In genomic region chr19:49847731-49848696, GRCh38 we compare ENCODE assay signal across 11 cellular contexts. TPM values are rescaled to one million over a fixed set of nuclear protein-coding genes. Genes with fewer than 3 reads are reported as not detected.
DNase-seq lines count a peak whose midpoint lies in the region; FAIRE-seq and TF ChIP-seq lines count a peak whose summit lies in the region.
"Had no signal": no experiment of that assay in that cellular context is flagged by ENCODE, and none has a peak within 500 bp of the region (broad histone marks: within the 10 kb centered on the region; RNA-seq: fewer than 3 reads in every experiment).

No MANE protein-coding gene starts in this region.

- H3K27ac Mint-ChIP-seq in activated naive CD4-positive, alpha-beta T cell treated with anti-CD3 and anti-CD28 coated beads, Interleukin-2, amount 10 ng/mL, durations not matched to agents 7 days and 5 days = peak overlapping the region; percentile 0
- H3K27ac Mint-ChIP-seq in type B pancreatic cell = no peak overlapping the region
- H3K27ac Mint-ChIP-seq in Caco-2 (ENCODE audit: unreplicated experiment) = no peak overlapping the region

- dilution Hi-C loops in endothelial cell of umbilical vein (cut with MboI; ENCODE audit: extremely low pct_ligation_motif_present, low sequenced_read_pairs) = no loop called here

- peaks cover 3% of the 10 kb centered on the region for H3K9me3 Mint-ChIP-seq in activated naive CD4-positive, alpha-beta T cell treated with anti-CD3 and anti-CD28 coated beads, Interleukin-2, amount 10 ng/mL, durations not matched to agents 7 days and 5 days
- H3K9me3 Mint-ChIP-seq in type B pancreatic cell = peaks cover 3% of the 10 kb centered on the region
- peaks cover 16% of the 10 kb centered on the region for H3K9me3 Mint-ChIP-seq in Caco-2 (ENCODE audit: unreplicated experiment)

- TF ChIP-seq CTCF in RWPE1 (conservative IDR thresholded peaks at IDR 0.05; ENCODE audit: low read depth) (no peak), endothelial cell of umbilical vein (IDR thresholded peaks at IDR 0.05; ENCODE audit: extremely low read depth in 1 of 2, insufficient read depth in 1 of 2, low read depth in 1 of 2, low read length in 2 of 2) (no peak), type B pancreatic cell (conservative IDR thresholded peaks at IDR 0.05) (no peak), GM13976 (IDR thresholded peaks at IDR 0.05; ENCODE audit: borderline replicate concordance, control extremely low read depth, extremely low read depth, insufficient read depth, missing control alignments) (no peak), Caco-2 (IDR thresholded peaks at IDR 0.05; ENCODE audit: insufficient read depth in 1 of 2, low read depth in 1 of 2, low read length in 1 of 2, severe bottlenecking in 1 of 2, unreplicated experiment in 1 of 2) (no peak)

- peak overlapping the region; percentile 60 for H3K4me3 Mint-ChIP-seq in activated naive CD4-positive, alpha-beta T cell treated with anti-CD3 and anti-CD28 coated beads, Interleukin-2, amount 10 ng/mL, durations not matched to agents 7 days and 5 days
- peak overlapping the region; percentile 34 for H3K4me3 Mint-ChIP-seq in type B pancreatic cell
- H3K4me3 Mint-ChIP-seq in Caco-2 (ENCODE audit: unreplicated experiment) = no peak overlapping the region

- H3K27me3 Mint-ChIP-seq in activated naive CD4-positive, alpha-beta T cell treated with anti-CD3 and anti-CD28 coated beads, Interleukin-2, amount 10 ng/mL, durations not matched to agents 7 days and 5 days = peaks cover 17% of the 10 kb centered on the region
- H3K27me3 Mint-ChIP-seq in type B pancreatic cell = no peaks in the 10 kb centered on the region
- no peaks in the 10 kb centered on the region for H3K27me3 Mint-ChIP-seq in Caco-2 (ENCODE audit: insufficient read depth, unreplicated experiment)

- peaks cover 13% of the 10 kb centered on the region for H3K79me2 ChIP-seq in endothelial cell of umbilical vein (ENCODE audit: control insufficient read depth, insufficient read depth, low read length)

- in situ Hi-C loops in GM13976 (cut with MboI; ENCODE audit: low sequenced_read_pairs, unreplicated experiment) = no loop called here

- CTCF ChIA-PET in activated naive CD4-positive, alpha-beta T cell treated with anti-CD3 and anti-CD28 coated beads, Interleukin-2, amount 10 ng/mL, durations not matched to agents 7 days and 5 days (lab: Charles Lee) = interaction anchor here (1.2 kb wide), 2 partner anchors 71 to 130 kb away, joined by 3 to 4 read pairs; no protein-coding TSS in a partner anchor
- CTCF ChIA-PET in RWPE1 (lab: Yijun Ruan, JAX) (interaction anchor here (0.7 kb wide), 1 partner anchor 349 kb away, joined by 4 read pairs; no protein-coding TSS in a partner anchor), endothelial cell of umbilical vein (lab: Charles Lee) (interaction anchor here (0.8 to 1.5 kb wide), 2 partner anchors 35 to 43 kb away, joined by 3 to 5 read pairs; partner anchors contain the start of gene FUZ), Caco-2 (lab: Charles Lee) (interaction anchor here (0.6 kb wide), 1 partner anchor 40 kb away, joined by 3 read pairs; no protein-coding TSS in a partner anchor)

- H3K36me3 Mint-ChIP-seq in activated naive CD4-positive, alpha-beta T cell treated with anti-CD3 and anti-CD28 coated beads, Interleukin-2, amount 10 ng/mL, durations not matched to agents 7 days and 5 days = peaks cover 10% of the 10 kb centered on the region
- peaks cover 21% of the 10 kb centered on the region for H3K36me3 Mint-ChIP-seq in type B pancreatic cell
- H3K36me3 Mint-ChIP-seq in Caco-2 (ENCODE audit: insufficient read depth, unreplicated experiment) = peaks cover 50% of the 10 kb centered on the region

- H3K4me1 ChIP-seq in endothelial cell of umbilical vein (ENCODE audit: control insufficient read depth, extremely low read depth, insufficient read depth, low read length) (peaks cover 19% of the 10 kb centered on the region), Caco-2 (peaks cover 14% of the 10 kb centered on the region)

- H3K9me1 ChIP-seq in endothelial cell of umbilical vein (replicated peaks; ENCODE audit: control insufficient read depth, extremely low read depth, insufficient read depth, low read length) = no peaks in the 10 kb centered on the region

- H3K36me3 ChIP-seq in endothelial cell of umbilical vein (ENCODE audit: control insufficient read depth in 2 of 2, extremely low read depth in 1 of 2, insufficient read depth in 2 of 2, low read length in 2 of 2) (no peaks in the 10 kb centered on the region), Caco-2 (ENCODE audit: control insufficient read depth, insufficient read depth, low read length) (no peaks in the 10 kb centered on the region)

- DNase-seq in activated naive CD4-positive, alpha-beta T cell treated with anti-CD3 and anti-CD28 coated beads, Interleukin-2, amount 10 ng/mL, durations not matched to agents 7 days and 5 days = peak; percentile 38
- DNase-seq in activated naive CD4-positive, alpha-beta T cell treated with anti-CD3 and anti-CD28 coated beads, Interleukin-2, amount 50 U/mL, for 16 hours = no peak
- peak; percentile 60 for DNase-seq in RWPE1 (ENCODE audit: low spot score)
- no peak for DNase-seq in endothelial cell of umbilical vein (ENCODE audit: low read depth, low spot score)
- DNase-seq in type B pancreatic cell (ENCODE audit: extremely low spot score, unreplicated experiment) = no peak
- DNase-seq in GM13976 (ENCODE audit: low spot score) = no peak
- no peak for DNase-seq in Caco-2
- no peak for DNase-seq in NCI-H146 (lab: John Stamatoyannopoulos, UW)
- DNase-seq: amygdala, mesendoderm had no signal

- H3K27ac ChIP-seq in RWPE1 (peak overlapping the region; percentile 79), endothelial cell of umbilical vein (ENCODE audit: insufficient read depth, low read depth, low read length) (no peak overlapping the region)

- H3K9ac ChIP-seq in endothelial cell of umbilical vein (replicated peaks; ENCODE audit: extremely low read depth, insufficient read depth, low read length) = no peak overlapping the region

- no peak overlapping the region for H3K4me2 ChIP-seq in endothelial cell of umbilical vein (ENCODE audit: insufficient read depth, low read length)

- H3K4me1 Mint-ChIP-seq in activated naive CD4-positive, alpha-beta T cell treated with anti-CD3 and anti-CD28 coated beads, Interleukin-2, amount 10 ng/mL, durations not matched to agents 7 days and 5 days = peaks cover 38% of the 10 kb centered on the region
- H3K4me1 Mint-ChIP-seq in type B pancreatic cell (ENCODE audit: unreplicated experiment) = peaks cover 13% of the 10 kb centered on the region
- H3K4me1 Mint-ChIP-seq in Caco-2 (ENCODE audit: low read depth, unreplicated experiment) = peaks cover 17% of the 10 kb centered on the region

- TF ChIP-seq POLR2A in endothelial cell of umbilical vein (IDR thresholded peaks at IDR 0.05; ENCODE audit: low read depth, low read length) = no peak

- H3K9me3 ChIP-seq in endothelial cell of umbilical vein (replicated peaks; ENCODE audit: control insufficient read depth, insufficient read depth, low read length) = no peaks in the 10 kb centered on the region
- H3K9me3 ChIP-seq in Caco-2 = no peaks in the 10 kb centered on the region

- H2AFZ ChIP-seq in endothelial cell of umbilical vein (ENCODE audit: low read depth, low read length) = no peak overlapping the region

- no peak overlapping the region for H3K4me3 ChIP-seq in endothelial cell of umbilical vein (replicated peaks in 1 of 3; ENCODE audit: insufficient read depth in 1 of 3, low read depth in 1 of 3, low read length in 3 of 3)
- H3K4me3 ChIP-seq in Caco-2 (ENCODE audit: low read depth, low read length) = no peak overlapping the region

- intact Hi-C loops in endothelial cell of umbilical vein (cut with micrococcal nuclease) (no loop called here), Caco-2 (cut with micrococcal nuclease; ENCODE audit: unreplicated experiment) (no loop called here)

- H4K20me1 ChIP-seq in endothelial cell of umbilical vein (replicated peaks; ENCODE audit: control insufficient read depth, extremely low read depth, insufficient read depth, low read length) = no peaks in the 10 kb centered on the region

- POLR2A ChIA-PET in RWPE1 (lab: Yijun Ruan, JAX; ENCODE audit: low non-redundant PET) = interaction anchor here (0.5 to 1.5 kb wide), 4 partner anchors 21 to 153 kb away, joined by 3 to 4 read pairs (median 3); no protein-coding TSS in a partner anchor
- POLR2A ChIA-PET in endothelial cell of umbilical vein (lab: Charles Lee) = no interaction called here
- POLR2A ChIA-PET in Caco-2 (lab: Charles Lee) = interaction anchor here (0.6 kb wide), 1 partner anchor 81 kb away, joined by 4 read pairs; the partner anchor contains the start of gene AP2A1

- BruUV-seq in endothelial cell of umbilical vein (replicated peaks; lab: Mats Ljungman, UMichigan) (no TSS peak), Caco-2 (replicated peaks; lab: Mats Ljungman, UMichigan) (no TSS peak)

- peak; percentile 50 for FAIRE-seq in endothelial cell of umbilical vein (lab: Jason Lieb, UNC)
- FAIRE-seq: G401.6 had no signal

- H3K27me3 ChIP-seq in endothelial cell of umbilical vein (ENCODE audit: control insufficient read depth in 2 of 2, insufficient read depth in 2 of 2, low read length in 2 of 2) (no peaks in the 10 kb centered on the region), Caco-2 (replicated peaks; ENCODE audit: control insufficient read depth, insufficient read depth, low read length) (no peaks in the 10 kb centered on the region)

RNA-seq across cellular contexts. Expression of gene PTOV1, which starts 2.9 kb away (rescaled TPM):
- total RNA-seq in endothelial cell of umbilical vein (184 and 187 TPM in 2 replicates), type B pancreatic cell (ENCODE audit: low replicate concordance) (248 and 388 TPM in 2 replicates), Caco-2 (2022) (209 and 224 TPM in 2 replicates)
- polyA plus RNA-seq in endothelial cell of umbilical vein = 116 and 125 TPM in 2 replicates
- polyA plus RNA-seq in endothelial cell of umbilical vein (2011; cell fraction: cytosol; rRNA removed) = 93.1 and 118 TPM in 2 replicates
- polyA plus RNA-seq in endothelial cell of umbilical vein (2011; cell fraction: nucleus; rRNA removed) = 257 and 302 TPM in 2 replicates
- polyA plus RNA-seq in endothelial cell of umbilical vein (2012) = 96.0 and 145 TPM in 2 replicates
- 55.3 and 80.9 TPM in 2 replicates for polyA minus RNA-seq in endothelial cell of umbilical vein
- polyA minus RNA-seq in endothelial cell of umbilical vein (2011; cell fraction: cytosol; rRNA and poly(A)+ RNA removed) = 56.8 TPM
- polyA minus RNA-seq in endothelial cell of umbilical vein (2011; cell fraction: nucleus; rRNA and poly(A)+ RNA removed) = 61.0 and 83.2 TPM in 2 replicates

RNA-seq across cellular contexts. Expression of gene PNKP, which starts 19.4 kb away (rescaled TPM):
- total RNA-seq in endothelial cell of umbilical vein (112 and 114 TPM in 2 replicates), type B pancreatic cell (ENCODE audit: low replicate concordance) (72.3 and 125 TPM in 2 replicates), Caco-2 (2022) (130 and 147 TPM in 2 replicates)
- polyA plus RNA-seq in endothelial cell of umbilical vein = 39.4 and 48.4 TPM in 2 replicates
- 15.1 and 23.9 TPM in 2 replicates for polyA plus RNA-seq in endothelial cell of umbilical vein (2011; cell fraction: cytosol; rRNA removed)
- 204 and 217 TPM in 2 replicates for polyA plus RNA-seq in endothelial cell of umbilical vein (2011; cell fraction: nucleus; rRNA removed)
- polyA plus RNA-seq in endothelial cell of umbilical vein (2012) = 40.6 and 46.0 TPM in 2 replicates
- 18.4 and 25.4 TPM in 2 replicates for polyA minus RNA-seq in endothelial cell of umbilical vein
- 20.7 TPM for polyA minus RNA-seq in endothelial cell of umbilical vein (2011; cell fraction: cytosol; rRNA and poly(A)+ RNA removed)
- 49.5 and 90.5 TPM in 2 replicates for polyA minus RNA-seq in endothelial cell of umbilical vein (2011; cell fraction: nucleus; rRNA and poly(A)+ RNA removed)

RNA-seq across cellular contexts. Expression of gene AKT1S1, which starts 29.1 kb away (rescaled TPM):
- total RNA-seq in endothelial cell of umbilical vein (61.9 and 64.2 TPM in 2 replicates), type B pancreatic cell (ENCODE audit: low replicate concordance) (35.8 and 40.1 TPM in 2 replicates), Caco-2 (2022) (64.6 and 77.6 TPM in 2 replicates)
- polyA plus RNA-seq in endothelial cell of umbilical vein = 68.3 and 76.8 TPM in 2 replicates
- 40.2 and 49.3 TPM in 2 replicates for polyA plus RNA-seq in endothelial cell of umbilical vein (2011; cell fraction: cytosol; rRNA removed)
- polyA plus RNA-seq in endothelial cell of umbilical vein (2011; cell fraction: nucleus; rRNA removed) = 59.7 and 65.1 TPM in 2 replicates
- 36.2 and 63.1 TPM in 2 replicates for polyA plus RNA-seq in endothelial cell of umbilical vein (2012)
- 20.8 and 26.9 TPM in 2 replicates for polyA minus RNA-seq in endothelial cell of umbilical vein
- 41.1 TPM for polyA minus RNA-seq in endothelial cell of umbilical vein (2011; cell fraction: cytosol; rRNA and poly(A)+ RNA removed)
- 25.5 and 31.2 TPM in 2 replicates for polyA minus RNA-seq in endothelial cell of umbilical vein (2011; cell fraction: nucleus; rRNA and poly(A)+ RNA removed)

RNA-seq across cellular contexts. Expression of gene TBC1D17, which starts 29.5 kb away (rescaled TPM):
- total RNA-seq in endothelial cell of umbilical vein (36.1 and 39.3 TPM in 2 replicates), type B pancreatic cell (ENCODE audit: low replicate concordance) (33.9 and 45.9 TPM in 2 replicates), Caco-2 (2022) (55.3 and 56.5 TPM in 2 replicates)
- 34.2 and 37.4 TPM in 2 replicates for polyA plus RNA-seq in endothelial cell of umbilical vein
- polyA plus RNA-seq in endothelial cell of umbilical vein (2011; cell fraction: cytosol; rRNA removed) = 25.8 and 33.1 TPM in 2 replicates
- polyA plus RNA-seq in endothelial cell of umbilical vein (2011; cell fraction: nucleus; rRNA removed) = 38.7 and 57.3 TPM in 2 replicates
- 31.3 and 35.6 TPM in 2 replicates for polyA plus RNA-seq in endothelial cell of umbilical vein (2012)
- polyA minus RNA-seq in endothelial cell of umbilical vein = 18.3 and 23.3 TPM in 2 replicates
- polyA minus RNA-seq in endothelial cell of umbilical vein (2011; cell fraction: cytosol; rRNA and poly(A)+ RNA removed) = 11.8 TPM
- polyA minus RNA-seq in endothelial cell of umbilical vein (2011; cell fraction: nucleus; rRNA and poly(A)+ RNA removed) = 16.7 and 21.3 TPM in 2 replicates

RNA-seq across cellular contexts. Expression of gene MED25, which starts 29.9 kb away (rescaled TPM):
- total RNA-seq in endothelial cell of umbilical vein = 55.8 and 62.9 TPM in 2 replicates
- 28.3 and 31.7 TPM in 2 replicates for polyA plus RNA-seq in endothelial cell of umbilical vein
- polyA plus RNA-seq in endothelial cell of umbilical vein (2011; cell fraction: cytosol; rRNA removed) = 35.2 and 36.0 TPM in 2 replicates
- polyA plus RNA-seq in endothelial cell of umbilical vein (2011; cell fraction: nucleus; rRNA removed) = 89.2 and 105 TPM in 2 replicates
- polyA plus RNA-seq in endothelial cell of umbilical vein (2012) = 40.9 and 52.4 TPM in 2 replicates
- 43.3 and 48.4 TPM in 2 replicates for polyA minus RNA-seq in endothelial cell of umbilical vein
- polyA minus RNA-seq in endothelial cell of umbilical vein (2011; cell fraction: cytosol; rRNA and poly(A)+ RNA removed) = 25.2 TPM
- polyA minus RNA-seq in endothelial cell of umbilical vein (2011; cell fraction: nucleus; rRNA and poly(A)+ RNA removed) = 32.5 and 39.6 TPM in 2 replicates
- 88.5 and 88.9 TPM in 2 replicates for total RNA-seq in type B pancreatic cell (ENCODE audit: low replicate concordance)
- total RNA-seq in Caco-2 (2022) = 102 and 104 TPM in 2 replicates

Comparison
In these comparisons a context has a peak if more than half of its experiments do, and no peak if none do; other contexts are left out.
1. DNase-seq: peak in activated naive CD4-positive, alpha-beta T cell treated with anti-CD3 and anti-CD28 coated beads, Interleukin-2, amount 10 ng/mL, durations not matched to agents 7 days and 5 days (single experiment) and RWPE1 (single experiment); none in activated naive CD4-positive, alpha-beta T cell treated with anti-CD3 and anti-CD28 coated beads, Interleukin-2, amount 50 U/mL, for 16 hours (single experiment), endothelial cell of umbilical vein (single experiment), type B pancreatic cell (single experiment), GM13976 (single experiment), Caco-2 (0 of 2) and NCI-H146 (single experiment).